Comparison of ENCODE assay signal across 1 cellular context in genomic region chr15:91954211-91954804, GRCh38.
TF ChIP-seq lines count a peak whose summit lies in the region.

No MANE protein-coding gene starts in this region.

TF ChIP-seq in SK-N-SH treated with all-trans-retinoic acid at 6 μM for 48 hours, 23 proteins besides CTCF, POLR2A, EP300 and RAD21 (continued from another document):
- TF ChIP-seq CREB5 (CRISPR knock-in tag; IDR thresholded peaks at IDR 0.05; ENCODE audit: low read depth) (no peak), GLIS3 (CRISPR knock-in tag; IDR thresholded peaks at IDR 0.05) (no peak), ZFP30 (CRISPR knock-in tag; IDR thresholded peaks at IDR 0.05) (no peak), CSDC2 (CRISPR knock-in tag; IDR thresholded peaks at IDR 0.05) (no peak), POU6F1 (CRISPR knock-in tag; IDR thresholded peaks at IDR 0.05; ENCODE audit: borderline replicate concordance, low read depth) (no peak)
